9 cellular contexts compared by ENCODE assay signal in the genomic region with DNA sequence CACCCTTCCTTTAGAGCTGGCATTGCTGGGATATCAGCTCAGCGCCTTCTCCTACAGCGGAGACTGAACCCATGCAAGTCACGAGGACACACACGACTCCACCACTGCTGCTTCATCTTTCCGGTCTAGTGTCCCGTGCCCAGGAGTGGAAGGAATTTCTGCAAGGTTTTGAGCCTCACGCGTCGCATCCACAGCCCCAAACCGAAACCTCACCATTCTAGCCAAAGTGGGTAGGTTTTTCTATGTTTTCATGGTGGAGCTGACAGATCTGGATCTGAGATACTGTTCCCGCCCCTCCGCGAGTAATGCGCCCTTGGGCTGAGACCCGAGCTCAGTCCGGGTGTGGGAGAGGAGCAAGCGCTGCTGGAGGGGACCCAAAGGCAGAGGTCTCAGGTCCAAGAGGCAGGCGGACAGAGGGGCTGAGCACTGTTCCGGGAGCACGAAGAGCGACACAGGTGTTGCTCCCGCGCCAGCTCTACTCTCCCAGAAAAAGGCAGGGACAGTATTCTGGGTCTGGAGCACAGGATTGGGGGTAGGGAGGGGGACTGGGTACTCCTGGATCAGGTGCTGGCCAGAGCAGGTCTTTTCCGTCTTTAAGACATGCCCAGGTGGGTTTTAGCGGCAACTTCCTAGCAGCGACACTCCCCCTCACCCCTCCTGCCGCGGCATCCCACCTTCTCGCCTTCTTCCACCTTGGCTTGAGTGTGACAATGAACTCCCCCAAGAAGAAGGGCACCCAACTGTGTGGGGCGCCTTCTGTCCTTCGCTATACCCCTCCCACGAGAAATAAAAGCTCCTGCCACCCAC. TPM values are rescaled to one million over a fixed set of nuclear protein-coding genes. Genes with fewer than 3 reads are reported as not detected.
DNase-seq lines count a peak whose midpoint lies in the region; ATAC-seq and TF ChIP-seq lines count a peak whose summit lies in the region.
"Had no signal": no experiment of that assay in that cellular context is flagged by ENCODE, and none has a peak within 500 bp of the region (broad histone marks: within the 10 kb centered on the region; RNA-seq: fewer than 3 reads in every experiment).

No MANE protein-coding gene starts in this region.

- H2BK5ac ChIP-seq in H9 (ENCODE audit: insufficient read length, low read length) = no peak overlapping the region

- peaks cover 18% of the 10 kb centered on the region for H3K23me2 ChIP-seq in H9 (ENCODE audit: insufficient read length, low read depth, low read length, poor library complexity, severe bottlenecking)

- no peaks in the 10 kb centered on the region for H3K79me2 ChIP-seq in H9 (ENCODE audit: insufficient read depth, low read length)

- TF ChIP-seq CTCF in H9 (conservative IDR thresholded peaks at IDR 0.05) (no peak), astrocyte of the spinal cord (IDR thresholded peaks at IDR 0.05; ENCODE audit: low read depth, low read length) (no peak)

- no peak overlapping the region for H2AK5ac ChIP-seq in H9 (ENCODE audit: insufficient read length, low read length)

- H4K5ac ChIP-seq in H9 (ENCODE audit: insufficient read length, low read depth, low read length) = no peak overlapping the region

- H3K9me3 Mint-ChIP-seq in H9 = no peaks in the 10 kb centered on the region; a peak in 2 of 5 replicates

- H3K36me3 ChIP-seq in iPS-15b (ENCODE audit: control insufficient read depth, insufficient read depth, low read length) (no peaks in the 10 kb centered on the region), skeletal muscle tissue (ENCODE audit: control insufficient read depth in 3 of 3, insufficient read depth in 3 of 3, low read length in 3 of 3) (no peaks in the 10 kb centered on the region)
- H3K36me3 ChIP-seq: adrenal gland had no signal

- no peak overlapping the region for H2BK120ac ChIP-seq in H9 (ENCODE audit: low read depth, low read length, poor library complexity, severe bottlenecking)

- H3K4me2 ChIP-seq in H9 (ENCODE audit: insufficient read depth, insufficient read length, low read length) = peak overlapping the region; percentile 90

- peaks cover 73% of the 10 kb centered on the region for H3K27me3 Mint-ChIP-seq in H9 (ENCODE audit: low read depth)

- no peak overlapping the region for H2BK20ac ChIP-seq in H9 (ENCODE audit: low read depth, low read length, poor library complexity, severe bottlenecking)

- no peak overlapping the region for H2BK15ac ChIP-seq in H9 (ENCODE audit: low read depth, low read length)

- H3K4me3 ChIP-seq in astrocyte of the spinal cord (ENCODE audit: low read depth, low read length) (peak overlapping the region; percentile 73), iPS-15b (ENCODE audit: low read depth, low read length) (peak overlapping the region; percentile 77), skeletal muscle tissue (ENCODE audit: low read length in 3 of 3) (peak overlapping the region; percentile 48 to 68 (median 64))

- no peak overlapping the region; the same call in 1 of the 2 replicates for H3K14ac ChIP-seq in H9 (ENCODE audit: insufficient read depth, low read length)

- H3K9ac ChIP-seq in H9 (ENCODE audit: extremely low read depth, insufficient read length, low read length) (no peak overlapping the region), iPS-15b (ENCODE audit: low read depth, low read length) (peak overlapping the region; percentile 29), skeletal muscle tissue (ENCODE audit: low read depth in 1 of 3, low read length in 3 of 3) (no peak overlapping the region)

- H3K27ac Mint-ChIP-seq in H9 = no peak overlapping the region

- no peak overlapping the region for H3K23ac ChIP-seq in H9 (ENCODE audit: insufficient read length, low read depth, low read length)

- peaks cover 26% of the 10 kb centered on the region for H3K27me3 ChIP-seq in H9 (ENCODE audit: insufficient read depth, low read length)
- H3K27me3 ChIP-seq in iPS-15b (ENCODE audit: control insufficient read depth, insufficient read depth, low read length) = peaks cover 77% of the 10 kb centered on the region
- peaks cover 37 to 43% (median 37%) of the 10 kb centered on the region in 3 donors for H3K27me3 ChIP-seq in skeletal muscle tissue (ENCODE audit: control insufficient read depth in 3 of 3, insufficient read depth in 3 of 3, low read length in 3 of 3)

- H4K91ac ChIP-seq in H9 (ENCODE audit: insufficient read length, low read depth, low read length) = no peak overlapping the region

- no peaks in the 10 kb centered on the region for H4K20me1 ChIP-seq in H9 (ENCODE audit: control insufficient read depth, insufficient read depth, insufficient read length)

- in situ Hi-C loops in astrocyte of the spinal cord (cut with HindIII; ENCODE audit: low sequenced_read_pairs) = no loop called here

- peak overlapping the region; percentile 68 to 82 for H3K4me3 Mint-ChIP-seq in H9

- H3K18ac ChIP-seq in H9 (ENCODE audit: insufficient read length, low read depth, low read length) = no peak overlapping the region

- H3T11ph ChIP-seq in H9 (ENCODE audit: low read length) = no peak overlapping the region

- no peak overlapping the region for H3K4ac ChIP-seq in H9 (ENCODE audit: low read depth, low read length)

- H3K4me1 ChIP-seq in H9 (ENCODE audit: insufficient read depth, low read length) (peaks cover 5% of the 10 kb centered on the region; the same call in 1 of the 2 replicates), iPS-15b (ENCODE audit: control insufficient read depth, insufficient read depth, low read length) (peaks cover 6% of the 10 kb centered on the region), skeletal muscle tissue (ENCODE audit: control insufficient read depth in 3 of 3, insufficient read depth in 3 of 3, low read length in 3 of 3) (peaks cover 13 to 24% (median 19%) of the 10 kb centered on the region in 3 donors)

- no CpG with 5 or more reads among the region's 32 CpGs for WGBS in H9 (ENCODE audit: extremely low coverage, insufficient read length, low lambda C conversion rate)

- ATAC-seq in GM18861 (IDR thresholded peaks at IDR 0.05; ENCODE audit: unreplicated experiment) = no peak

- H4K8ac ChIP-seq in H9 (replicated peaks; ENCODE audit: insufficient read length, low read depth, low read length) = no peak overlapping the region

- no peak overlapping the region for H3K27ac ChIP-seq in H9 (ENCODE audit: insufficient read length, low read depth, low read length)
- no peak overlapping the region for H3K27ac ChIP-seq in skeletal muscle tissue (ENCODE audit: low read depth, low read length)
- H3K27ac ChIP-seq: adrenal gland had no signal

- H2BK12ac ChIP-seq in H9 (ENCODE audit: insufficient read length, low read depth, low read length) = no peak overlapping the region

- no peaks in the 10 kb centered on the region for H3K79me1 ChIP-seq in H9 (ENCODE audit: insufficient read depth, low read depth, low read length, poor library complexity, severe bottlenecking)

- no peak overlapping the region for H2AFZ ChIP-seq in H9 (ENCODE audit: low read length)

- no peak overlapping the region for H3K56ac ChIP-seq in H9 (ENCODE audit: insufficient read length, low read depth, low read length)

- H3K4me1 Mint-ChIP-seq in H9 = peaks cover 42 to 46% of the 10 kb centered on the region in 2 experiments

- DNase-seq in H9 (peak; percentile 39), astrocyte of the spinal cord (ENCODE audit: low read depth, low spot score) (peak; percentile 47), DMS79 treated with DMSO at 0.1 percent for 48 hours (lab: John Stamatoyannopoulos, UW) (no peak), NCI-H1436 (lab: John Stamatoyannopoulos, UW) (no peak), CD1c-positive myeloid dendritic cell (ENCODE audit: extremely low spot score) (no peak)

- no peaks in the 10 kb centered on the region for H3K36me3 Mint-ChIP-seq in H9 (ENCODE audit: insufficient read depth in 1 of 3, low read depth in 3 of 3)

- H3K9me3 ChIP-seq in H9 (ENCODE audit: control insufficient read depth, low read depth, low read length) = no peaks in the 10 kb centered on the region
- H3K9me3 ChIP-seq in iPS-15b (ENCODE audit: control insufficient read depth, insufficient read depth, low read length) = no peaks in the 10 kb centered on the region
- no peaks in the 10 kb centered on the region for H3K9me3 ChIP-seq in skeletal muscle tissue (ENCODE audit: control insufficient read depth in 3 of 3, low read length in 3 of 3)
- H3K9me3 ChIP-seq: adrenal gland had no signal

RNA-seq across cellular contexts. Expression of a gene that starts 1.9 kb away (rescaled TPM):
- total RNA-seq in H9 (2021) = not detected in 2 replicates
- 1.0 TPM for total RNA-seq in skeletal muscle tissue

Comparison
In these comparisons a context has a peak if more than half of its experiments do, and no peak if none do; other contexts are left out.
1. DNase-seq: peak in H9 (single experiment) and astrocyte of the spinal cord (single experiment); none in DMS79 treated with DMSO at 0.1 percent for 48 hours (single experiment), NCI-H1436 (single experiment) and CD1c-positive myeloid dendritic cell (single experiment).
2. Peak in every context shown above with its lines, with median percentiles within 50 percentile points of each other: H3K4me3 ChIP-seq.